Comparison of ENCODE assay signal across 8 cellular contexts in genomic region chr3:57555738-57556458, GRCh38. TPM values are rescaled to one million over a fixed set of nuclear protein-coding genes. Genes with fewer than 3 reads are reported as not detected.
DNase-seq lines count a peak whose midpoint lies in the region; ATAC-seq and TF ChIP-seq lines count a peak whose summit lies in the region.

PDE12 (plus strand) TSS chr3:57556274; CDS start chr3:57556380, 106 bp downstream.

- peak within 1 kb of the TSS; percentile 100 for H2AFZ ChIP-seq in IMR-90 (replicated peaks; ENCODE audit: low read length, poor library complexity)
- peak within 1 kb of the TSS; percentile 90 for H2AFZ ChIP-seq in PC-9

- peak within 1 kb of the TSS; percentile 93 for H4K91ac ChIP-seq in IMR-90 (ENCODE audit: insufficient read depth, low read depth, low read length)

- intact Hi-C loops in IMR-90 (cut with micrococcal nuclease) (loop anchor here (1.0 to 5.0 kb wide), 3 partner anchors 329 to 455 kb away; partner anchors contain the start of gene APPL1), PC-9 (cut with micrococcal nuclease; ENCODE audit: unreplicated experiment) (loop anchor here (1.0 to 5.0 kb wide), 4 partner anchors 41 to 854 kb away; partner anchors contain the start of gene ARF4)

- peak; percentile 95 for TF ChIP-seq POLR2A in IMR-90 (IDR thresholded peaks at IDR 0.05; ENCODE audit: low read depth, low read length)

- peak within 1 kb of the TSS; percentile 98 for H2BK120ac ChIP-seq in IMR-90 (ENCODE audit: low read depth, low read length)

- no peaks in the 10 kb centered on the region for H3K9me2 ChIP-seq in PC-9 (ENCODE audit: insufficient read depth)

- H4K5ac ChIP-seq in IMR-90 (ENCODE audit: low read depth, low read length): peak within 1 kb of the TSS; percentile 99

- H3K23ac ChIP-seq in IMR-90 (ENCODE audit: low read depth, low read length): peak within 1 kb of the TSS; percentile 93

- H2BK5ac ChIP-seq in IMR-90 (ENCODE audit: low read depth, low read length, poor library complexity, severe bottlenecking): peak within 1 kb of the TSS; percentile 92

- peak within 1 kb of the TSS; percentile 79 for H3K56ac ChIP-seq in IMR-90 (ENCODE audit: extremely low read depth, insufficient read depth, low read length)

- H3K9me1 ChIP-seq in IMR-90 (ENCODE audit: insufficient read depth, low read length): peaks cover 4% of the 10 kb centered on the region

- peak within 1 kb of the TSS; percentile 92 for H3K4ac ChIP-seq in IMR-90 (ENCODE audit: low read depth, low read length)

- ATAC-seq in GM21528 (IDR thresholded peaks at IDR 0.05; ENCODE audit: low FRiP score, unreplicated experiment): peak; percentile 85
- ATAC-seq in IMR-90 (ENCODE audit: low read depth): peak; percentile 85

- H3K9me3 ChIP-seq in IMR-90 (ENCODE audit: control insufficient read depth, insufficient read depth, low read length) (no peaks in the 10 kb centered on the region), PC-9 (ENCODE audit: insufficient read depth, low read depth) (no peaks in the 10 kb centered on the region), esophagus (ENCODE audit: control insufficient read depth in 2 of 2, insufficient read depth in 1 of 2, low read depth in 1 of 2, low read length in 1 of 2) (no peaks in the 10 kb centered on the region), mucosa of stomach (ENCODE audit: control insufficient read depth, low read length) (no peaks in the 10 kb centered on the region)

- H3K4me1 ChIP-seq in IMR-90 (ENCODE audit: control insufficient read depth, insufficient read depth, low read length) (peaks cover 1% of the 10 kb centered on the region; the same call in 1 of the 2 replicates), PC-9 (replicated peaks; ENCODE audit: insufficient read depth) (peaks cover 12% of the 10 kb centered on the region; the same call in 1 of the 2 replicates), esophagus (ENCODE audit: control insufficient read depth in 2 of 2, insufficient read depth in 2 of 2, low read length in 1 of 2) (peaks cover 1 to 3% of the 10 kb centered on the region in 2 donors), mucosa of stomach (ENCODE audit: control insufficient read depth, insufficient read depth, low read length) (peaks cover 5% of the 10 kb centered on the region)

- CTCF ChIA-PET in IMR-90 (lab: Yijun Ruan, JAX) (interaction anchor here (0.9 kb wide), 1 partner anchor 18 kb away, joined by 3 read pairs; no protein-coding TSS in a partner anchor), PC-9 (lab: Charles Lee) (interaction anchor here (0.5 to 1.5 kb wide), 4 partner anchors 158 to 750 kb away, joined by 3 to 9 read pairs (median 5); partner anchors contain the start of genes HTD2 and RPP14)

- peaks cover 47% of the 10 kb centered on the region for H3K79me2 ChIP-seq in PC-9 (ENCODE audit: low read depth)

- H2AK5ac ChIP-seq in IMR-90 (ENCODE audit: low read depth, low read length): peak within 1 kb of the TSS; percentile 90

- POLR2A ChIA-PET in IMR-90 (lab: Charles Lee; ENCODE audit: unreplicated experiment) (no interaction called here), PC-9 (lab: Charles Lee; ENCODE audit: unreplicated experiment) (interaction anchor here (0.6 to 1.0 kb wide), 3 partner anchors 12 to 372 kb away, joined by 3 to 8 read pairs (median 4); partner anchors contain the start of genes ARF4 and DNAH12)

- H2BK20ac ChIP-seq in IMR-90 (ENCODE audit: low read depth, low read length): peak within 1 kb of the TSS; percentile 84

- H4K8ac ChIP-seq in IMR-90 (ENCODE audit: low read depth in 2 of 2, low read length in 2 of 2): peak within 1 kb of the TSS; percentile 99

- BruUV-seq in IMR-90 (replicated peaks; lab: Mats Ljungman, UMichigan) (no TSS peak), PC-9 (replicated peaks; lab: Mats Ljungman, UMichigan) (no TSS peak)

- DNase-seq in DMS153 (lab: John Stamatoyannopoulos, UW): peak; percentile 61
- DNase-seq in IMR-90: peak; percentile 91
- DNase-seq in PC-9: peak; percentile 82 to 86
- peak; percentile 85 for DNase-seq in activated T-cell treated with anti-CD3 and anti-CD28 coated beads, Interleukin-2, amount 50 U/mL, for 1 hour
- DNase-seq in stimulated activated CD8-positive, alpha-beta memory T cell treated with anti-CD3 and anti-CD28 coated beads, Interleukin-4, amount 100 ng/mL, for 48 hours: peak; percentile 87

- peak within 1 kb of the TSS; percentile 93 for H3K14ac ChIP-seq in IMR-90 (replicated peaks; ENCODE audit: low read depth, low read length)

- H3K4me3 ChIP-seq in IMR-90 (ENCODE audit: insufficient read depth, low read depth, low read length): peak within 1 kb of the TSS; percentile 79
- H3K4me3 ChIP-seq in PC-9: peak within 1 kb of the TSS; percentile 74
- peak within 1 kb of the TSS; percentile 94 to 97 for H3K4me3 ChIP-seq in esophagus (ENCODE audit: low read depth in 1 of 2, low read length in 2 of 2)
- H3K4me3 ChIP-seq in mucosa of stomach (ENCODE audit: low read length): peak within 1 kb of the TSS; percentile 79

- no peaks in the 10 kb centered on the region for H3F3A ChIP-seq in PC-9 (ENCODE audit: insufficient read depth, low read depth)

- H3K9ac ChIP-seq in IMR-90 (ENCODE audit: low read depth, low read length) (peak within 1 kb of the TSS; percentile 87), mucosa of stomach (ENCODE audit: low read length) (peak within 1 kb of the TSS; percentile 86)

- H3K4me2 ChIP-seq in IMR-90 (ENCODE audit: low read depth, low read length) (peak within 1 kb of the TSS; percentile 96), PC-9 (peak within 1 kb of the TSS; percentile 91)

- peaks cover 6 to 26% of the 10 kb centered on the region in 2 experiments for H3K79me1 ChIP-seq in IMR-90 (ENCODE audit: low read depth in 1 of 2, low read length in 2 of 2)

- peak within 1 kb of the TSS; percentile 73 for H3K27ac ChIP-seq in IMR-90 (ENCODE audit: insufficient read depth, low read length)
- H3K27ac ChIP-seq in PC-9: peak within 1 kb of the TSS; percentile 92
- peak within 1 kb of the TSS; percentile 94 to 96 for H3K27ac ChIP-seq in esophagus (ENCODE audit: low read depth in 2 of 2, low read length in 1 of 2)

- 0 out of 2 replicates have a peak, but pooled peaks have one; percentile 13 for TF ChIP-seq RAD21 in IMR-90 (IDR thresholded peaks at IDR 0.05; ENCODE audit: low read length)

- WGBS in IMR-90 (ENCODE audit: extremely low coverage in 2 of 2, insufficient read length in 1 of 2), 2 experiments: 0% methylated on average over 21 of the region's 54 CpGs; no CpG with 5 or more reads in 1 of the 2 experiments
- WGBS in esophagus, 2 donors: 0 to 1% methylated on average over 54 of the region's 54 CpGs

- TF ChIP-seq CTCF in IMR-90 (conservative IDR thresholded peaks at IDR 0.05; ENCODE audit: low read depth, low read length) (no peak), PC-9 (conservative IDR thresholded peaks at IDR 0.05) (no peak)

- in situ Hi-C loops in IMR-90 (cut with MboI; ENCODE audit: low sequenced_read_pairs): loop anchor here (25.0 kb wide), 1 partner anchor 394 kb away; the partner anchor contains the start of gene IL17RD

- H3K18ac ChIP-seq in IMR-90 (ENCODE audit: low read depth, low read length): peak within 1 kb of the TSS; percentile 87

- no peaks in the 10 kb centered on the region for H3K27me3 ChIP-seq in IMR-90 (ENCODE audit: control insufficient read depth, insufficient read depth, low read length)
- no peaks in the 10 kb centered on the region for H3K27me3 ChIP-seq in PC-9 (ENCODE audit: insufficient read depth, low read depth)
- H3K27me3 ChIP-seq in esophagus (ENCODE audit: control insufficient read depth in 1 of 2, insufficient read depth in 2 of 2, low read length in 2 of 2): no peaks in the 10 kb centered on the region
- H3K27me3 ChIP-seq in mucosa of stomach (ENCODE audit: control insufficient read depth, insufficient read depth, low read length): no peaks in the 10 kb centered on the region

- H4K20me1 ChIP-seq in IMR-90 (ENCODE audit: insufficient read depth, low read length): peaks cover 11% of the 10 kb centered on the region
- H4K20me1 ChIP-seq in PC-9 (ENCODE audit: insufficient read depth): no peaks in the 10 kb centered on the region

- H3K36me3 ChIP-seq in IMR-90 (ENCODE audit: control insufficient read depth, insufficient read depth, low read length) (peaks cover 2% of the 10 kb centered on the region; the same call in 1 of the 2 replicates), PC-9 (ENCODE audit: low read depth) (peaks cover 9% of the 10 kb centered on the region), esophagus (ENCODE audit: control insufficient read depth in 2 of 2, insufficient read depth in 2 of 2, low read length in 1 of 2) (peaks cover 3% of the 10 kb centered on the region in 2 donors), mucosa of stomach (ENCODE audit: control insufficient read depth, insufficient read depth, low read length) (no peaks in the 10 kb centered on the region)

- dilution Hi-C loops in IMR-90 (cut with HindIII; ENCODE audit: low sequenced_read_pairs, unreplicated experiment): no loop called here

- peak within 1 kb of the TSS; percentile 95 for H2AK9ac ChIP-seq in IMR-90 (replicated peaks; ENCODE audit: low read depth, low read length, poor library complexity)

- peak within 1 kb of the TSS; percentile 66 for H2BK15ac ChIP-seq in IMR-90 (ENCODE audit: low read depth, low read length)

TF ChIP-seq in IMR-90, 13 proteins besides CTCF, POLR2A, EP300 and RAD21 (continues in another document):
- TF ChIP-seq BHLHE40 (IDR thresholded peaks at IDR 0.05; ENCODE audit: low read depth, low read length) (peak; percentile 81; the same call in 1 of the 2 replicates), MXI1 (IDR thresholded peaks at IDR 0.05; ENCODE audit: borderline replicate concordance, low read depth, low read length) (no peak; the same call in none of the 2 replicates), FOS (IDR thresholded peaks at IDR 0.05; ENCODE audit: low read depth, low read length) (peak; percentile 16; the same call in 1 of the 2 replicates), ELK1 (IDR thresholded peaks at IDR 0.05; ENCODE audit: borderline replicate concordance, low read depth, low read length) (0 out of 2 replicates have a peak, but pooled peaks have one; percentile 22), MAFK (IDR thresholded peaks at IDR 0.05; ENCODE audit: low read depth, low read length) (no peak), CHD1 (IDR thresholded peaks at IDR 0.05; ENCODE audit: low read depth, low read length) (0 out of 2 replicates have a peak, but pooled peaks have one; percentile 65)

RNA-seq across cellular contexts. Expression of gene PDE12, which starts in this region (rescaled TPM):
- total RNA-seq in IMR-90 (2012; rRNA removed) (16.8 and 16.9 TPM in 2 replicates), PC-9 (2021) (14.3 and 16.6 TPM in 2 replicates)
- polyA plus RNA-seq in IMR-90 (2012; rRNA removed) (9.5 and 10.0 TPM in 2 replicates), esophagus (1 to 10 TPM; 3.0 to 7.7 TPM)
- polyA plus RNA-seq in IMR-90 (2012; cell fraction: cytosol; rRNA removed): 6.5 and 8.9 TPM in 2 replicates
- polyA plus RNA-seq in IMR-90 (2012; cell fraction: nucleus; rRNA removed; ENCODE audit: low replicate concordance): 4.3 and 7.0 TPM in 2 replicates

Comparison
In these comparisons a context has a peak if more than half of its experiments do, and no peak if none do; other contexts are left out.
1. Peak in every context shown above with its lines: DNase-seq, ATAC-seq, H3K4me3 ChIP-seq and H3K27ac ChIP-seq.